Comparison of ENCODE assay signal across 16 cellular contexts in the genomic region with DNA sequence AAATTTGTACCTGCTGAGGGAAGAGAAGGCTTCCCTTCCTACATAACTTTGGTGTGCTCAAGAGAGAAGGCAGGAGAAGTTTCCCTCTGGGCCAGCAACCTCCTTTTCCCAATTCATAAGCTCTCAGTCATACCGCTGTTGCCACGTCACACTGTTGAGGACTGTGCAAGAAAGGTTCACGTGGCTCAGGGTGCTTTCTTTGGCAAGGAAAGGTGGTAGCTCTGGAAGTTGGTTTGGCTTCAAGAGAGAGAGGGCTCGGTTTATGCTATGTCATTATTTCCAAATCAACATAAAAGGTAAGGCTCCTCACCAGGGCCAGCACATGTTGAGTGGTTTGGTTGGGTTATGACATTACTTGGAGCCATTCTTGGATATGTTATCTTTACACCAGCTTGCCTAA.
"Had no signal": no experiment of that assay in that cellular context is flagged by ENCODE, and none has a peak within 500 bp of the region (broad histone marks: within the 10 kb centered on the region; RNA-seq: fewer than 3 reads in every experiment).

No MANE protein-coding gene starts in this region.

- H3K27me3 Mint-ChIP-seq: naive B cell had no signal

- H3K27ac Mint-ChIP-seq: activated T-helper 17 cell treated with anti-CD3 and anti-CD28 coated beads, Interleukin-2, amount 50 U/mL, for 72 hours; neural progenitor cell; stimulated activated effector memory CD8-positive, alpha-beta T cell treated with anti-CD3 and anti-CD28 coated beads, Interleukin-12 subunit alpha, Interleukin-12 subunit beta, amount 100 ng/mL, for 72 hours had no signal

- H3K36me3 Mint-ChIP-seq: naive B cell; neural progenitor cell; stimulated activated effector memory CD8-positive, alpha-beta T cell treated with anti-CD3 and anti-CD28 coated beads, Interleukin-12 subunit alpha, Interleukin-12 subunit beta, amount 100 ng/mL, for 72 hours had no signal

- H3K27me3 ChIP-seq: esophagus muscularis mucosa, neural progenitor cell, ovary, tibial artery, uterus had no signal

- DNase-seq: activated CD4-positive, CD25-positive, alpha-beta regulatory T cell treated with anti-CD3 and anti-CD28 coated beads, Interleukin-2, amount 50 U/mL, for 72 hours; activated naive CD4-positive, alpha-beta T cell treated with Interleukin-2 at 50 U/mL for 16 hours; activated T-cell treated with anti-CD3 and anti-CD28 coated beads for 4 hours; caudate nucleus; foreskin fibroblast; lower lobe of right lung; naive B cell; ovary; T1000; tibial artery; uterus had no signal

- ATAC-seq: activated T-helper 17 cell treated with anti-CD3 and anti-CD28 coated beads, Interleukin-2, amount 50 U/mL, for 72 hours; lower lobe of right lung; stimulated activated effector memory CD8-positive, alpha-beta T cell treated with anti-CD3 and anti-CD28 coated beads, Interleukin-12 subunit alpha, Interleukin-12 subunit beta, amount 100 ng/mL, for 72 hours had no signal

- FAIRE-seq: colon had no signal

- H3K4me1 Mint-ChIP-seq: activated T-helper 17 cell treated with anti-CD3 and anti-CD28 coated beads, Interleukin-2, amount 50 U/mL, for 72 hours; stimulated activated effector memory CD8-positive, alpha-beta T cell treated with anti-CD3 and anti-CD28 coated beads, Interleukin-12 subunit alpha, Interleukin-12 subunit beta, amount 100 ng/mL, for 72 hours had no signal

- H3K9me3 ChIP-seq: esophagus muscularis mucosa, lower lobe of right lung, ovary, tibial artery, uterus had no signal

- H3K36me3 ChIP-seq: esophagus muscularis mucosa, lower lobe of right lung, neural progenitor cell, ovary, tibial artery, uterus had no signal

- H3K4me3 Mint-ChIP-seq: activated T-helper 17 cell treated with anti-CD3 and anti-CD28 coated beads, Interleukin-2, amount 50 U/mL, for 72 hours; naive B cell; neural progenitor cell; stimulated activated effector memory CD8-positive, alpha-beta T cell treated with anti-CD3 and anti-CD28 coated beads, Interleukin-12 subunit alpha, Interleukin-12 subunit beta, amount 100 ng/mL, for 72 hours had no signal

- H3K4me3 ChIP-seq: esophagus muscularis mucosa, lower lobe of right lung, neural progenitor cell, ovary, tibial artery, uterus had no signal

- H3K27ac ChIP-seq: esophagus muscularis mucosa, lower lobe of right lung, neural progenitor cell, ovary, tibial artery, uterus had no signal

- H3K9me3 Mint-ChIP-seq: activated T-helper 17 cell treated with anti-CD3 and anti-CD28 coated beads, Interleukin-2, amount 50 U/mL, for 72 hours; naive B cell; neural progenitor cell; stimulated activated effector memory CD8-positive, alpha-beta T cell treated with anti-CD3 and anti-CD28 coated beads, Interleukin-12 subunit alpha, Interleukin-12 subunit beta, amount 100 ng/mL, for 72 hours had no signal
